8 cellular contexts compared by ENCODE assay signal in genomic region chr2:217790195-217790594, GRCh38.
DNase-seq lines count a peak whose midpoint lies in the region; ATAC-seq and TF ChIP-seq lines count a peak whose summit lies in the region.

No MANE protein-coding gene starts in this region.

- H3K27ac Mint-ChIP-seq in activated T-helper 2 cell treated with anti-CD3 and anti-CD28 coated beads, Interferon-gamma antibody, Interleukin-2, Interleukin-4, amounts not matched to agents 10 μg/mL and 5 μg/mL and 100 μg/mL, durations not matched to agents 14 hours and 24 hours and 36 hours = peak overlapping the region; percentile 8
- H3K27ac Mint-ChIP-seq in MCF 10A (ENCODE audit: low read depth, unreplicated experiment) = no peak overlapping the region

- peak; percentile 45 for ATAC-seq in HG03196 (IDR thresholded peaks at IDR 0.05; ENCODE audit: unreplicated experiment)

- no TSS peak for BruUV-seq in MCF 10A (replicated peaks; lab: Mats Ljungman, UMichigan)

- no peaks in the 10 kb centered on the region for H3K4me1 ChIP-seq in mucosa of rectum (ENCODE audit: control insufficient read depth in 2 of 2, insufficient read depth in 2 of 2, low read length in 2 of 2)

- intact Hi-C loops in activated T-helper 2 cell treated with anti-CD3 and anti-CD28 coated beads, Interferon-gamma antibody, Interleukin-2, Interleukin-4, amounts not matched to agents 10 μg/mL and 5 μg/mL and 100 μg/mL, durations not matched to agents 14 hours and 24 hours and 36 hours (cut with micrococcal nuclease) = no loop called here
- intact Hi-C loops in MCF 10A (cut with micrococcal nuclease) = loop anchor here (1.0 kb wide), 1 partner anchor 96 kb away; no protein-coding TSS in a partner anchor

- no peaks in the 10 kb centered on the region for H3K36me3 Mint-ChIP-seq in activated T-helper 2 cell treated with anti-CD3 and anti-CD28 coated beads, Interferon-gamma antibody, Interleukin-2, Interleukin-4, amounts not matched to agents 10 μg/mL and 5 μg/mL and 100 μg/mL, durations not matched to agents 14 hours and 24 hours and 36 hours (ENCODE audit: low read depth)
- no peaks in the 10 kb centered on the region for H3K36me3 Mint-ChIP-seq in MCF 10A (ENCODE audit: insufficient read depth, unreplicated experiment)

- no peaks in the 10 kb centered on the region for H3K9me3 ChIP-seq in mucosa of rectum (ENCODE audit: control insufficient read depth in 2 of 2, low read length in 2 of 2)

- no peaks in the 10 kb centered on the region for H3K36me3 ChIP-seq in mucosa of rectum (ENCODE audit: control insufficient read depth in 2 of 2, insufficient read depth in 2 of 2, low read length in 2 of 2)

- no peaks in the 10 kb centered on the region for H3K27me3 ChIP-seq in mucosa of rectum (ENCODE audit: control insufficient read depth in 2 of 2, insufficient read depth in 2 of 2, low read length in 2 of 2)

- CTCF ChIA-PET in RWPE1 (lab: Yijun Ruan, JAX) (interaction anchor here (0.6 to 3.9 kb wide), 7 partner anchors 11 to 279 kb away, joined by 3 to 27 read pairs (median 4); partner anchors contain the start of gene RUFY4), MCF 10A (lab: Yijun Ruan, JAX) (interaction anchor here (0.6 to 10.6 kb wide), 27 partner anchors 10 to 277 kb away, joined by 3 to 678 read pairs (median 7); no protein-coding TSS in a partner anchor)

- no peaks in the 10 kb centered on the region for H3K27me3 Mint-ChIP-seq in activated T-helper 2 cell treated with anti-CD3 and anti-CD28 coated beads, Interferon-gamma antibody, Interleukin-2, Interleukin-4, amounts not matched to agents 10 μg/mL and 5 μg/mL and 100 μg/mL, durations not matched to agents 14 hours and 24 hours and 36 hours (ENCODE audit: low read depth)
- H3K27me3 Mint-ChIP-seq in MCF 10A (ENCODE audit: insufficient read depth, unreplicated experiment) = no peaks in the 10 kb centered on the region

- H3K27ac ChIP-seq in mucosa of rectum (ENCODE audit: low read depth in 2 of 2, low read length in 2 of 2) (no peak overlapping the region), RWPE1 (no peak overlapping the region)

- H3K9ac ChIP-seq in mucosa of rectum (ENCODE audit: low read depth in 1 of 2, low read length in 2 of 2) = no peak overlapping the region

- no peaks in the 10 kb centered on the region for H3K9me3 Mint-ChIP-seq in activated T-helper 2 cell treated with anti-CD3 and anti-CD28 coated beads, Interferon-gamma antibody, Interleukin-2, Interleukin-4, amounts not matched to agents 10 μg/mL and 5 μg/mL and 100 μg/mL, durations not matched to agents 14 hours and 24 hours and 36 hours
- no peaks in the 10 kb centered on the region for H3K9me3 Mint-ChIP-seq in MCF 10A (ENCODE audit: unreplicated experiment)

- POLR2A ChIA-PET in RWPE1 (lab: Yijun Ruan, JAX; ENCODE audit: low non-redundant PET) (no interaction called here), MCF 10A (lab: Yijun Ruan, JAX) (interaction anchor here (0.6 to 1.8 kb wide), 3 partner anchors 26 to 96 kb away, joined by 3 to 8 read pairs (median 3); no protein-coding TSS in a partner anchor)

- peak overlapping the region; percentile 24 to 54 for H3K4me3 ChIP-seq in mucosa of rectum (ENCODE audit: low read length in 2 of 2)

- DNase-seq in GM03348 (ENCODE audit: low spot score) (peak; percentile 3), RWPE1 (ENCODE audit: low spot score) (no peak), NCI-H2107 treated with DMSO at 0.1 percent for 48 hours (lab: John Stamatoyannopoulos, UW; ENCODE audit: unreplicated experiment) (no peak), NCI-H2171 treated with DMSO at 0.1 percent for 48 hours (lab: John Stamatoyannopoulos, UW) (no peak), MCF 10A (ENCODE audit: unreplicated experiment) (no peak)
- DNase-seq in activated T-helper 2 cell treated with anti-CD3 and anti-CD28 coated beads, Interferon-gamma antibody, Interleukin-2, Interleukin-4, amounts not matched to agents 10 μg/mL and 5 μg/mL and 100 μg/mL, durations not matched to agents 14 hours and 24 hours and 36 hours (ENCODE audit: low spot score) = no peak

- peak overlapping the region; percentile 51 for H3K4me3 Mint-ChIP-seq in activated T-helper 2 cell treated with anti-CD3 and anti-CD28 coated beads, Interferon-gamma antibody, Interleukin-2, Interleukin-4, amounts not matched to agents 10 μg/mL and 5 μg/mL and 100 μg/mL, durations not matched to agents 14 hours and 24 hours and 36 hours (ENCODE audit: low read depth)
- no peak overlapping the region for H3K4me3 Mint-ChIP-seq in MCF 10A (ENCODE audit: unreplicated experiment)

- no peak for TF ChIP-seq CTCF in RWPE1 (conservative IDR thresholded peaks at IDR 0.05; ENCODE audit: low read depth)
- TF ChIP-seq CTCF in MCF 10A (IDR thresholded peaks at IDR 0.05; ENCODE audit: unreplicated experiment) = no peak

- H3K4me1 Mint-ChIP-seq in activated T-helper 2 cell treated with anti-CD3 and anti-CD28 coated beads, Interferon-gamma antibody, Interleukin-2, Interleukin-4, amounts not matched to agents 10 μg/mL and 5 μg/mL and 100 μg/mL, durations not matched to agents 14 hours and 24 hours and 36 hours (ENCODE audit: low read depth) = peaks cover 11% of the 10 kb centered on the region
- peaks cover 9% of the 10 kb centered on the region for H3K4me1 Mint-ChIP-seq in MCF 10A (ENCODE audit: insufficient read depth, unreplicated experiment)
